ENCODE assay signal across 8 cellular contexts in the genomic region with DNA sequence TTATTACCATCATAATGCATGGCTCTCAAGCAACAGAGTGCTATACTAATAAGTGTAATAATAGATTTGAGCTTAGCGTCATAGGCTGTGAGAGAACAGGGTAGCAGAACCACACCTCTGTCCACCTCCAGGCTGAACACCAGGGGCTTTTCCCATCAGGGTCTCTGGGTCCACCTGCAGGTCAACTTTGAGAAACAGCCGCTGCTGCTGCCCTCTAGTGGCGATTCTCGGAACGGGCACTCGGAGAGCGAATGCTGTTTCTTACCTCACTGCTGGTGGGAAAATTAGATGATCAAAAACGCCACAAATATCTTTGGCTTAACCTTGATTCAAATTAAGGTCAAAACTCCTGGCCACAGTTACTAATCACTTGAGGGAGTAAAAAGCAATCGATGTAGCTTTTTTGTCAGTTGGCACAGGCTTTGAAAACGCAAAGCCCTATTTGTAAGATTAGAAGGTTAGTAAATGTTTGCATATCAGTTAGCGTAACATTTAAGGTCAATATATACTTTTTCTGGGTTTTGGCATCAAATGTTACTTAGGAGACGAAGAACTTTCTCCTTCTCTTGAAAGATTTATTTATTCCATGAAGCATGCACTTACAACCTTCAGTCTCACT.
DNase-seq lines count a peak whose midpoint lies in the region; ATAC-seq and TF ChIP-seq lines count a peak whose summit lies in the region.

No MANE protein-coding gene starts in this region.

- H3K27me3 ChIP-seq in suprapubic skin, result peaks cover 64% of the 10 kb centered on the region

- H3K9me3 ChIP-seq in suprapubic skin, result no peaks in the 10 kb centered on the region

- no peak overlapping the region for H3K27ac Mint-ChIP-seq in naive thymus-derived CD8-positive, alpha-beta T cell

- peak; percentile 46 to 87 for TF ChIP-seq CTCF in suprapubic skin (IDR thresholded peaks at IDR 0.05)

- DNase-seq in DMS53 treated with DMSO at 0.1 percent for 48 hours (lab: John Stamatoyannopoulos, UW; ENCODE audit: unreplicated experiment) (peak; percentile 66), NCI-H1105 (lab: John Stamatoyannopoulos, UW) (peak; percentile 32), suprapubic skin (ENCODE audit: low spot score in 2 of 2) (no peak)
- DNase-seq in activated CD4-positive, alpha-beta T cell treated with anti-CD3 and anti-CD28 coated beads, Interleukin-2, amount 50 U/mL, for 24 hours (ENCODE audit: low read depth in 1 of 2, low spot score in 1 of 2), result peak; percentile 24 to 37
- peak; percentile 36 for DNase-seq in effector CD8-positive, alpha-beta T cell (lab: John Stamatoyannopoulos, UW)
- peak in 8 of 10 donors; percentile 29 to 50 (median 41) for DNase-seq in naive thymus-derived CD8-positive, alpha-beta T cell

- no peak overlapping the region for H3K4me3 Mint-ChIP-seq in naive thymus-derived CD8-positive, alpha-beta T cell

- H3K27ac ChIP-seq in suprapubic skin, result no peak overlapping the region

- POLR2A ChIA-PET in naive thymus-derived CD8-positive, alpha-beta T cell (lab: Charles Lee), result no interaction called here

- H3K4me1 Mint-ChIP-seq in naive thymus-derived CD8-positive, alpha-beta T cell, result no peaks in the 10 kb centered on the region

- ATAC-seq in GM21515 (IDR thresholded peaks at IDR 0.05; ENCODE audit: unreplicated experiment), result peak; percentile 62
- ATAC-seq in naive thymus-derived CD8-positive, alpha-beta T cell, result no peak
- no peak for ATAC-seq in HG03571 (IDR thresholded peaks at IDR 0.05; ENCODE audit: unreplicated experiment)

- peaks cover 0 to 2% (median 0%) of the 10 kb centered on the region in 9 donors for H3K9me3 Mint-ChIP-seq in naive thymus-derived CD8-positive, alpha-beta T cell

- no peak for TF ChIP-seq POLR2A in suprapubic skin (IDR thresholded peaks at IDR 0.05)

- no peaks in the 10 kb centered on the region for H3K36me3 ChIP-seq in suprapubic skin

- TF ChIP-seq EP300 in suprapubic skin (IDR thresholded peaks at IDR 0.05), result no peak

- H3K4me1 ChIP-seq in suprapubic skin, result no peaks in the 10 kb centered on the region

- H3K36me3 Mint-ChIP-seq in naive thymus-derived CD8-positive, alpha-beta T cell, result no peaks in the 10 kb centered on the region

- 16% methylated on average over 12 of the region's 12 CpGs for WGBS in suprapubic skin

- H3K4me3 ChIP-seq in suprapubic skin, result no peak overlapping the region

- peaks cover 7 to 58% (median 40%) of the 10 kb centered on the region in 5 donors for H3K27me3 Mint-ChIP-seq in naive thymus-derived CD8-positive, alpha-beta T cell

Comparison
In these comparisons a context has a peak if more than half of its experiments do, and no peak if none do; other contexts are left out.
1. DNase-seq: peak in DMS53 treated with DMSO at 0.1 percent for 48 hours (single experiment), NCI-H1105 (single experiment), activated CD4-positive, alpha-beta T cell treated with anti-CD3 and anti-CD28 coated beads, Interleukin-2, amount 50 U/mL, for 24 hours (2 of 2), effector CD8-positive, alpha-beta T cell (single experiment) and naive thymus-derived CD8-positive, alpha-beta T cell (8 of 10); none in suprapubic skin (0 of 2).